In genomic region chr11:28463826-28464225, GRCh38 we compare ENCODE assay signal across 17 cellular contexts.
"Had no signal": no experiment of that assay in that cellular context is flagged by ENCODE, and none has a peak within 500 bp of the region (broad histone marks: within the 10 kb centered on the region; RNA-seq: fewer than 3 reads in every experiment).

No MANE protein-coding gene starts in this region.

- H3K4me3 ChIP-seq: coronary artery, prostate gland, right lobe of liver had no signal

- H3K4me1 ChIP-seq: prostate gland, right lobe of liver had no signal

- H3K4me1 Mint-ChIP-seq: nephron had no signal

- H3K27ac Mint-ChIP-seq: activated naive CD4-positive, alpha-beta T cell treated with anti-CD3 and anti-CD28 coated beads, Interleukin-2, amount 50 U/mL, for 72 hours; nephron; type B pancreatic cell had no signal

- ATAC-seq: activated naive CD4-positive, alpha-beta T cell treated with anti-CD3 and anti-CD28 coated beads, Interleukin-2, amount 50 U/mL, for 72 hours; left colon; right lobe of liver had no signal

- H3K36me3 Mint-ChIP-seq: activated naive CD4-positive, alpha-beta T cell treated with anti-CD3 and anti-CD28 coated beads, Interleukin-2, amount 50 U/mL, for 72 hours; type B pancreatic cell had no signal

- DNase-seq: activated CD4-positive, alpha-beta T cell treated with anti-CD3 and anti-CD28 coated beads, Interleukin-2, amount 50 U/mL, for 1 hour; activated effector memory CD4-positive, alpha-beta T cell treated with anti-CD3 and anti-CD28 coated beads, Interleukin-2, amount 50 U/mL, for 16 hours; activated T-cell treated with anti-CD3 and anti-CD28 coated beads, Interleukin-2, amount 50 U/mL, for 1 hour; effector CD4-positive, alpha-beta T cell; left colon; mammary epithelial cell; occipital lobe; right lobe of liver; stimulated activated CD4-positive, alpha-beta T cell treated with anti-CD3 and anti-CD28 coated beads, Interleukin-2, amount 100 ng/mL, for 24 hours; stimulated activated naive CD4-positive, alpha-beta T cell; substantia nigra; T-helper 2 cell had no signal

- H3K4me3 Mint-ChIP-seq: nephron, type B pancreatic cell had no signal

- H3K27me3 ChIP-seq: right lobe of liver had no signal

- H3K27ac ChIP-seq: coronary artery, prostate gland, right lobe of liver had no signal

- H3K9me3 Mint-ChIP-seq: activated naive CD4-positive, alpha-beta T cell treated with anti-CD3 and anti-CD28 coated beads, Interleukin-2, amount 50 U/mL, for 72 hours; nephron; type B pancreatic cell had no signal

- H3K9me3 ChIP-seq: prostate gland, right lobe of liver had no signal

- H3K36me3 ChIP-seq: prostate gland, right lobe of liver had no signal

- H3K27me3 Mint-ChIP-seq: type B pancreatic cell had no signal
